Comparison of ENCODE assay signal across 8 cellular contexts in the genomic region with DNA sequence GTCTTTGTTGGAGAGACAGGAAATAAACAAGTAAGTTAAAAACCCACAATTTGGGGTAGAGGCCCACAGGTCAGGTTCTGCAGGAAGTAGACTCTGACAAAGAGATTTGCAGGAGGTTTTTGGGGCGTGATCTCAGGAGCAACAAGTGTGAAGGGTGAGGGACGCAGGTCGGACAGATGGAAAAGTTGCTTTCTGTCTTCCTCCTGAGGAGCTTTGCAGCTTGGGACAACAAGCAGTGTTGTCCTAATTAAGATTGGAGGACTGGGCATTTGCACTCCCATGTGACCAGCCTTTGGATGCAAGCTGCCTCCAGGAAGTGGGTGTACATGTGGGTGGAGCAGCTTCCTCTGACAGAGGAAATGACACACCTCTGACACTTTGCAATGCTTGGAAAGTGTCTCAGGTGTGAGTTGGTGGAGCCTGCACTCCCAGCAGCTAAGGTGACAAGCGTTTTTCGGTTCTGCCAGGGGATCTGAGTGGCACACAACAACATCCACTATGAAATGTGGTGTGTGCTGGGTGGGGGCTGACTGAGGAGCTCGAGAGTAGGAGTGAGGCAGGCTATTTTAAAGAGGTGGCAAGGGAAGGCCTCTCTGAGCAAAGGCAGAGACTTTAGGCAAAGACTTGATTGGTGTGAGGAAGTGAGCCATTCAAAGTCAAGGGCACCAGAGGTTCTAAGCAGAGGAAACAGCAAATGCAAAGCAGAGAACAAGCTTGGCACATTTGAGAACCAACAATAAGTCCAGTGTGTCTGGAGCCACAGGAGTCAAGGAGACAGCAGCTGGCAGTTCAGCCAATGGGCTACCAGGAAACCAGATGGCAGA.
DNase-seq lines count a peak whose midpoint lies in the region; ATAC-seq lines count a peak whose summit lies in the region.

No MANE protein-coding gene starts in this region.

- ATAC-seq in HG03025 (IDR thresholded peaks at IDR 0.05; ENCODE audit: low FRiP score, unreplicated experiment), result peak; percentile 42
- no peak for ATAC-seq in HG03159 (IDR thresholded peaks at IDR 0.05; ENCODE audit: unreplicated experiment)

- peak; percentile 28 for DNase-seq in CD1c-positive myeloid dendritic cell (ENCODE audit: extremely low spot score)
- DNase-seq in activated CD8-positive, alpha-beta memory T cell treated with anti-CD3 and anti-CD28 coated beads for 24 hours, result peak; percentile 84
- peak; percentile 16 for DNase-seq in germinal center (ENCODE audit: low spot score)
- DNase-seq in stimulated activated CD8-positive, alpha-beta memory T cell treated with anti-CD3 and anti-CD28 coated beads, Interleukin-15, amount 100 ng/mL, for 48 hours (ENCODE audit: low read depth in 2 of 2), result peak; percentile 57 to 65
- no peak for DNase-seq in GM19238 (ENCODE audit: insufficient read length, low spot score)
- no peak for DNase-seq in occipital lobe (lab: John Stamatoyannopoulos, UW)

Comparison
In these comparisons a context has a peak if more than half of its experiments do, and no peak if none do; other contexts are left out.
1. DNase-seq: peak in CD1c-positive myeloid dendritic cell (single experiment), activated CD8-positive, alpha-beta memory T cell treated with anti-CD3 and anti-CD28 coated beads for 24 hours (single experiment), germinal center (single experiment) and stimulated activated CD8-positive, alpha-beta memory T cell treated with anti-CD3 and anti-CD28 coated beads, Interleukin-15, amount 100 ng/mL, for 48 hours (2 of 2); none in GM19238 (single experiment) and occipital lobe (single experiment).